19 cellular contexts compared by ENCODE assay signal in genomic region chr10:8705415-8705814, GRCh38.
DNase-seq lines count a peak whose midpoint lies in the region; ATAC-seq, FAIRE-seq and TF ChIP-seq lines count a peak whose summit lies in the region.
"Had no signal": no experiment of that assay in that cellular context is flagged by ENCODE, and none has a peak within 500 bp of the region (broad histone marks: within the 10 kb centered on the region; RNA-seq: fewer than 3 reads in every experiment).

No MANE protein-coding gene starts in this region.

- TF ChIP-seq CTCF in Panc1 (IDR thresholded peaks at IDR 0.05) (no peak), epithelial cell of esophagus (IDR thresholded peaks at IDR 0.05; ENCODE audit: insufficient read depth, low read depth, low read length, missing control alignments) (no peak), keratinocyte (optimal IDR thresholded peaks at IDR 0.05 in 1 of 3, IDR thresholded peaks at IDR 0.05 in 1 of 3, conservative IDR thresholded peaks at IDR 0.05 in 1 of 3; ENCODE audit: extremely low read depth in 1 of 3, insufficient read depth in 2 of 3, low read length in 3 of 3) (no peak)

- H3K4me3 ChIP-seq in Panc1 (ENCODE audit: low read depth in 2 of 2, low read length in 2 of 2), result no peak overlapping the region
- no peak overlapping the region for H3K4me3 ChIP-seq in epithelial cell of esophagus (ENCODE audit: low read length)
- H3K4me3 ChIP-seq in keratinocyte (ENCODE audit: control insufficient read depth in 2 of 3, extremely low read depth in 1 of 3, insufficient read depth in 2 of 3, low read depth in 1 of 3, low read length in 3 of 3), result no peak overlapping the region

- no peaks in the 10 kb centered on the region for H3K9me3 ChIP-seq in Panc1 (ENCODE audit: control insufficient read depth, insufficient read depth, low read depth, low read length)
- H3K9me3 ChIP-seq in keratinocyte (ENCODE audit: control insufficient read depth, low read depth, low read length), result no peaks in the 10 kb centered on the region

- no peaks in the 10 kb centered on the region for H3K9me3 Mint-ChIP-seq in activated CD4-positive, alpha-beta T cell treated with anti-CD3 and anti-CD28 coated beads, Interleukin-2, amount 10 ng/mL, durations not matched to agents 7 days and 5 days
- H3K9me3 Mint-ChIP-seq: CD4-positive, alpha-beta T cell had no signal

- no peaks in the 10 kb centered on the region for H3K36me3 Mint-ChIP-seq in activated CD4-positive, alpha-beta T cell treated with anti-CD3 and anti-CD28 coated beads, Interleukin-2, amount 10 ng/mL, durations not matched to agents 7 days and 5 days (ENCODE audit: low read depth)
- H3K36me3 Mint-ChIP-seq: IgD-negative memory B cell had no signal

- in situ Hi-C loops in Panc1 (cut with HindIII; ENCODE audit: low pct_unique_long_range_greater_than_20kb, low sequenced_read_pairs), result no loop called here

- H3K4me3 Mint-ChIP-seq in activated CD4-positive, alpha-beta T cell treated with anti-CD3 and anti-CD28 coated beads, Interleukin-2, amount 10 ng/mL, durations not matched to agents 7 days and 5 days, result no peak overlapping the region
- H3K4me3 Mint-ChIP-seq: CD4-positive, alpha-beta T cell; HFFc6; IgD-negative memory B cell had no signal

- no peak overlapping the region for H3K4me2 ChIP-seq in keratinocyte (ENCODE audit: control insufficient read depth, extremely low read depth, insufficient read depth, low read depth, low read length)

- no TSS peak for BruUV-seq in Panc1 (replicated peaks; lab: Mats Ljungman, UMichigan)

- CTCF ChIA-PET in Panc1 (lab: Charles Lee), result no interaction called here
- CTCF ChIA-PET in activated CD4-positive, alpha-beta T cell treated with anti-CD3 and anti-CD28 coated beads, Interleukin-2, amount 10 ng/mL, durations not matched to agents 7 days and 5 days (lab: Charles Lee), result no interaction called here

- dilution Hi-C loops in keratinocyte (cut with MboI; ENCODE audit: extremely low pct_ligation_motif_present, low sequenced_read_pairs), result no loop called here

- no peak for DNase-seq in Panc1 (ENCODE audit: low read depth, low spot score)
- DNase-seq in epithelial cell of esophagus (ENCODE audit: low read depth), result peak; percentile 73
- DNase-seq in keratinocyte (ENCODE audit: low read depth, low spot score), result no peak
- DNase-seq in activated CD4-positive, alpha-beta T cell treated with anti-CD3 and anti-CD28 coated beads, Interleukin-2, amount 10 ng/mL, durations not matched to agents 7 days and 5 days, result no peak
- no peak for DNase-seq in activated CD4-positive, CD25-positive, alpha-beta regulatory T cell treated with anti-CD3 and anti-CD28 coated beads, Interleukin-2, amount 50 U/mL, for 72 hours
- DNase-seq: AML-193; CD4-positive, alpha-beta T cell; DMS153; DMS79; GDM1; GOT3; H7; HFFc6 had no signal

- H3K27ac Mint-ChIP-seq in activated CD4-positive, alpha-beta T cell treated with anti-CD3 and anti-CD28 coated beads, Interleukin-2, amount 10 ng/mL, durations not matched to agents 7 days and 5 days, result no peak overlapping the region
- H3K27ac Mint-ChIP-seq: CD4-positive, alpha-beta T cell; HFFc6; IgD-negative memory B cell had no signal

- H4K20me1 ChIP-seq in keratinocyte (ENCODE audit: control insufficient read depth, extremely low read depth, insufficient read depth, low read length), result no peaks in the 10 kb centered on the region

- intact Hi-C loops in Panc1 (cut with micrococcal nuclease; ENCODE audit: unreplicated experiment), result loop anchor here (10.0 kb wide), 1 partner anchor 831 kb away; no protein-coding TSS in a partner anchor

- H3K9ac ChIP-seq in keratinocyte (ENCODE audit: control insufficient read depth, extremely low read depth, insufficient read depth, low read length), result no peak overlapping the region

- peaks cover 3% of the 10 kb centered on the region for H3K27me3 Mint-ChIP-seq in activated CD4-positive, alpha-beta T cell treated with anti-CD3 and anti-CD28 coated beads, Interleukin-2, amount 10 ng/mL, durations not matched to agents 7 days and 5 days
- H3K27me3 Mint-ChIP-seq: IgD-negative memory B cell had no signal

- peak; percentile 75 for FAIRE-seq in keratinocyte (lab: Jason Lieb, UNC)
- FAIRE-seq: A204.1, HepG2 had no signal

- H3K4me1 ChIP-seq in Panc1 (ENCODE audit: control insufficient read depth, insufficient read depth, low read length) (peaks cover 12% of the 10 kb centered on the region; the same call in 1 of the 2 replicates), keratinocyte (ENCODE audit: control insufficient read depth, extremely low read depth, insufficient read depth, low read length) (peaks cover 16% of the 10 kb centered on the region)

- no peaks in the 10 kb centered on the region for H3K79me2 ChIP-seq in keratinocyte (ENCODE audit: control insufficient read depth, insufficient read depth, low read length)

- H3K36me3 ChIP-seq in Panc1 (ENCODE audit: control insufficient read depth, insufficient read depth, low read length) (no peaks in the 10 kb centered on the region), keratinocyte (ENCODE audit: control insufficient read depth in 2 of 2, extremely low read depth in 1 of 2, insufficient read depth in 2 of 2, low read length in 2 of 2) (no peaks in the 10 kb centered on the region)

- ATAC-seq in Panc1 (no peak), GM19467 (IDR thresholded peaks at IDR 0.05; ENCODE audit: unreplicated experiment) (no peak)
- ATAC-seq: HCT116, HepG2 had no signal

- H3K9me1 ChIP-seq in keratinocyte (ENCODE audit: control insufficient read depth, extremely low read depth, insufficient read depth, low read length), result no peaks in the 10 kb centered on the region

- POLR2A ChIA-PET in Panc1 (lab: Charles Lee), result no interaction called here
- POLR2A ChIA-PET in activated CD4-positive, alpha-beta T cell treated with anti-CD3 and anti-CD28 coated beads, Interleukin-2, amount 10 ng/mL, durations not matched to agents 7 days and 5 days (lab: Charles Lee), result no interaction called here

- H3K4me1 Mint-ChIP-seq in activated CD4-positive, alpha-beta T cell treated with anti-CD3 and anti-CD28 coated beads, Interleukin-2, amount 10 ng/mL, durations not matched to agents 7 days and 5 days, result no peaks in the 10 kb centered on the region
- H3K4me1 Mint-ChIP-seq: IgD-negative memory B cell had no signal

- H3K27me3 ChIP-seq in Panc1 (ENCODE audit: control insufficient read depth, insufficient read depth, low read length), result no peaks in the 10 kb centered on the region
- H3K27me3 ChIP-seq in keratinocyte (ENCODE audit: control insufficient read depth, extremely low read depth, insufficient read depth, low read length), result no peaks in the 10 kb centered on the region

- H2AFZ ChIP-seq in keratinocyte (ENCODE audit: control insufficient read depth, low read length), result no peak overlapping the region

- H3K27ac ChIP-seq in Panc1 (ENCODE audit: low read length), result peak overlapping the region; percentile 82; the same call in 1 of the 2 replicates
- H3K27ac ChIP-seq in keratinocyte (ENCODE audit: control insufficient read depth, insufficient read depth, low read length), result no peak overlapping the region
- H3K27ac ChIP-seq: C4-2B had no signal
